In the genomic region with DNA sequence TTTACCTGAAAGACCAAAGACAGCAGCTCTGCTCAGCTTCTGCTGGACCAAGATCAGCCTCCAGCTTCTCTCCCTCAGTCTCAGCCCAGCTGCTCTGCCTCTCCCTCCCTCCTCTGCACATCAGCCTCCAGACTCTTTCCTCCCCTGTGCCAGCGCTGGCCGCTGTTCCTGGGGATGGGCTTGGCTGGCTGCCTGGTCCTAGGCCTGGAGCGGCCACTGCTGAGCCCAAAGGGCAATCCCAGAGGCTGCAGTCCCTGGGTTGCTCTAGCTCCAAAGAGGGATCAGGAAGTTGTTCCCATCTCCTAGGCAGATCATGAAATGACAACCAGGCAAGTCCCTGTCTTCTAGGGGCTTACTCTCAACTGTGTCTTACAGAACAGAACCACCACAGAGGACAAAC, we compare ENCODE assay signal across 1 cellular context.
TF ChIP-seq lines count a peak whose summit lies in the region.

No MANE protein-coding gene starts in this region.

TF ChIP-seq in H1, 55 proteins besides CTCF, POLR2A, EP300 and RAD21:
- TF ChIP-seq, protein P1, sequence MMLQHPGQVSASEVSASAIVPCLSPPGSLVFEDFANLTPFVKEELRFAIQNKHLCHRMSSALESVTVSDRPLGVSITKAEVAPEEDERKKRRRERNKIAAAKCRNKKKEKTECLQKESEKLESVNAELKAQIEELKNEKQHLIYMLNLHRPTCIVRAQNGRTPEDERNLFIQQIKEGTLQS (IDR thresholded peaks at IDR 0.05; ENCODE audit: insufficient read depth, low read depth, low read length) = no peak
- TF ChIP-seq BRCA1 (IDR thresholded peaks at IDR 0.05; ENCODE audit: low read depth, low read length) (no peak), CREB1 (IDR thresholded peaks at IDR 0.05) (no peak), MAFK (IDR thresholded peaks at IDR 0.05; ENCODE audit: low read depth, low read length) (no peak), TBP (IDR thresholded peaks at IDR 0.05; ENCODE audit: low read depth, low read length) (no peak), SIN3A (conservative IDR thresholded peaks at IDR 0.05 in 1 of 2, IDR thresholded peaks at IDR 0.05 in 1 of 2; ENCODE audit: low read depth in 1 of 2, low read length in 2 of 2) (no peak), ZNF274 (IDR thresholded peaks at IDR 0.05; ENCODE audit: borderline replicate concordance, extremely low read depth, low read length) (no peak), HDAC2 (IDR thresholded peaks at IDR 0.05; ENCODE audit: borderline replicate concordance in 1 of 2, low read depth in 2 of 2, low read length in 2 of 2) (no peak), FOSL1 (IDR thresholded peaks at IDR 0.05; ENCODE audit: insufficient read depth, low read depth, low read length) (no peak), RBBP5 (IDR thresholded peaks at IDR 0.05; ENCODE audit: borderline replicate concordance, low read depth, low read length) (no peak), CTBP2 (IDR thresholded peaks at IDR 0.05; ENCODE audit: borderline replicate concordance, insufficient read depth, insufficient read length, low read length) (no peak), SIX5 (IDR thresholded peaks at IDR 0.05; ENCODE audit: low read depth, low read length) (no peak), CEBPB (IDR thresholded peaks at IDR 0.05; ENCODE audit: low read depth, low read length) (no peak), CHD1 (IDR thresholded peaks at IDR 0.05; ENCODE audit: low read depth, low read length) (no peak), ASH2L (IDR thresholded peaks at IDR 0.05; ENCODE audit: low read length) (no peak), NRF1 (IDR thresholded peaks at IDR 0.05; ENCODE audit: low read depth, low read length) (no peak), RFX5 (IDR thresholded peaks at IDR 0.05; ENCODE audit: borderline replicate concordance, low read depth, low read length) (no peak), TCF12 (IDR thresholded peaks at IDR 0.05; ENCODE audit: low read depth, low read length) (no peak)
